28 cellular contexts compared by ENCODE assay signal in genomic region chr6:62236784-62237183, GRCh38. TPM values are rescaled to one million over a fixed set of nuclear protein-coding genes. Genes with fewer than 3 reads are reported as not detected.
"Had no signal": no experiment of that assay in that cellular context is flagged by ENCODE, and none has a peak within 500 bp of the region (broad histone marks: within the 10 kb centered on the region; RNA-seq: fewer than 3 reads in every experiment).

No MANE protein-coding gene starts in this region.

- H3K27me3 Mint-ChIP-seq: naive B cell; natural killer cell treated with Interleukin-12 subunit alpha and Interleukin-12 subunit beta and Interleukin-15 and Interleukin-18, amount 100 ng/mL, for 72 hours; progenitor cell of endocrine pancreas; stimulated activated memory B cell treated with anti-CD40 and anti-IgM and Interleukin-4, amounts not matched to agents 10 μg/mL and 1 μg/mL and 100 μg/mL, for 72 hours; type B pancreatic cell had no signal

- H3K4me1 ChIP-seq: esophagus muscularis mucosa, heart right ventricle, left lung, pancreas, right atrium auricular region, sigmoid colon, testis, tibial artery had no signal

- H3K4me3 ChIP-seq: esophagus muscularis mucosa, heart right ventricle, left lung, mucosa of descending colon, pancreas, right atrium auricular region, sigmoid colon, testis, tibial artery had no signal

- H3K27ac ChIP-seq: esophagus muscularis mucosa, heart right ventricle, left lung, neutrophil, pancreas, right atrium auricular region, sigmoid colon, testis, tibial artery had no signal

- H3K9me3 ChIP-seq: esophagus muscularis mucosa, mucosa of descending colon, neutrophil, pancreas, right atrium auricular region, testis, tibial artery had no signal

- H3K27me3 ChIP-seq: esophagus muscularis mucosa, heart right ventricle, left lung, neutrophil, pancreas, right atrium auricular region, sigmoid colon, testis, tibial artery had no signal

- H3K4me3 Mint-ChIP-seq: mesothelial cell of epicardium; naive B cell; natural killer cell treated with Interleukin-12 subunit alpha and Interleukin-12 subunit beta and Interleukin-15 and Interleukin-18, amount 100 ng/mL, for 72 hours; neural crest cell; stimulated activated memory B cell treated with anti-CD40 and anti-IgM and Interleukin-4, amounts not matched to agents 10 μg/mL and 1 μg/mL and 100 μg/mL, for 72 hours; type B pancreatic cell had no signal

- H3K27ac Mint-ChIP-seq: mesothelial cell of epicardium; natural killer cell treated with Interleukin-12 subunit alpha and Interleukin-12 subunit beta and Interleukin-15 and Interleukin-18, amount 100 ng/mL, for 72 hours; progenitor cell of endocrine pancreas; stimulated activated memory B cell treated with anti-CD40 and anti-IgM and Interleukin-4, amounts not matched to agents 10 μg/mL and 1 μg/mL and 100 μg/mL, for 72 hours; type B pancreatic cell had no signal

- H3K36me3 Mint-ChIP-seq: mesothelial cell of epicardium; natural killer cell treated with Interleukin-12 subunit alpha and Interleukin-12 subunit beta and Interleukin-15 and Interleukin-18, amount 100 ng/mL, for 72 hours; stimulated activated memory B cell treated with anti-CD40 and anti-IgM and Interleukin-4, amounts not matched to agents 10 μg/mL and 1 μg/mL and 100 μg/mL, for 72 hours; type B pancreatic cell had no signal

- H3K4me1 Mint-ChIP-seq: mesothelial cell of epicardium; neural crest cell; stimulated activated memory B cell treated with anti-CD40 and anti-IgM and Interleukin-4, amounts not matched to agents 10 μg/mL and 1 μg/mL and 100 μg/mL, for 72 hours had no signal

- H3K36me3 ChIP-seq: esophagus muscularis mucosa, heart right ventricle, left lung, neutrophil, pancreas, right atrium auricular region, sigmoid colon, tibial artery had no signal

- H3K9me3 Mint-ChIP-seq: stimulated activated memory B cell treated with anti-CD40 and anti-IgM and Interleukin-4, amounts not matched to agents 10 μg/mL and 1 μg/mL and 100 μg/mL, for 72 hours; type B pancreatic cell had no signal

- DNase-seq: dermis blood vessel endothelial cell; effector memory CD4-positive, alpha-beta T cell; foreskin melanocyte; glutamatergic neuron; heart right ventricle; hippocampal formation; left cardiac atrium; left lung; mesenchymal stem cell; mucosa of descending colon; naive B cell; pancreas; sigmoid colon; stimulated activated CD4-positive, alpha-beta T cell treated with anti-CD3 and anti-CD28 coated beads, Interleukin-4, amount 100 ng/mL, for 4 hours; stimulated activated naive CD8-positive, alpha-beta T cell treated with anti-CD3 and anti-CD28 coated beads, Interleukin-15, Interleukin-2, amounts not matched to agents 100 U/mL and 50 U/mL, for 24 hours; substantia nigra; testis; tibial artery had no signal

RNA-seq across cellular contexts. Expression of gene KHDRBS2, which starts 49.2 kb away (rescaled TPM):
- polyA plus RNA-seq: endothelial cell of umbilical vein, heart right ventricle had no signal
